Comparison of ENCODE assay signal across 25 cellular contexts in genomic region chr6:34556493-34556892, GRCh38. TPM values are rescaled to one million over a fixed set of nuclear protein-coding genes. Genes with fewer than 3 reads are reported as not detected.
A peak's percentile ranks its signal among the peaks of the same experiment; 100 is the strongest.
DNase-seq lines count a peak whose midpoint lies in the region; ATAC-seq and TF ChIP-seq lines count a peak whose summit lies in the region.
"Had no signal": no experiment of that assay in that cellular context is flagged by ENCODE, and none has a peak within 500 bp of the region (broad histone marks: within the 10 kb centered on the region; RNA-seq: fewer than 3 reads in every experiment).

No MANE protein-coding gene starts in this region.

- H3K36me3 Mint-ChIP-seq in Calu3 (ENCODE audit: insufficient read depth, unreplicated experiment), result no peaks in the 10 kb centered on the region
- H3K36me3 Mint-ChIP-seq: T-cell had no signal

- H2BK15ac ChIP-seq in neuronal stem cell (ENCODE audit: low read length), result no peak overlapping the region

- POLR2A ChIA-PET in PC-9 (lab: Charles Lee; ENCODE audit: unreplicated experiment), result interaction anchor here (0.6 to 0.7 kb wide), 2 partner anchors 29 to 309 kb away, joined by 5 to 11 read pairs; no protein-coding TSS in a partner anchor

- BruUV-seq in Calu3 (replicated peaks; lab: Mats Ljungman, UMichigan) (no TSS peak), PC-9 (replicated peaks; lab: Mats Ljungman, UMichigan) (no TSS peak)

- H3K36me3 ChIP-seq in PC-9 (ENCODE audit: low read depth), result no peaks in the 10 kb centered on the region
- H3K36me3 ChIP-seq in neuronal stem cell (replicated peaks in 1 of 2; ENCODE audit: control insufficient read depth in 2 of 2, insufficient read depth in 2 of 2, low read length in 2 of 2), result no peaks in the 10 kb centered on the region

- no CpG with 5 or more reads among the region's 9 CpGs for WGBS in neuronal stem cell (ENCODE audit: extremely low coverage in 2 of 2, insufficient read length in 2 of 2, insufficient replicate concordance in 1 of 2), 2 donors

- no peak overlapping the region for H2AFZ ChIP-seq in PC-9
- H2AFZ ChIP-seq in neuronal stem cell (ENCODE audit: low read length), result no peak overlapping the region

- H3K18ac ChIP-seq in neuronal stem cell (ENCODE audit: low read length), result no peak overlapping the region

- H2BK120ac ChIP-seq in neuronal stem cell (ENCODE audit: low read depth, low read length), result no peak overlapping the region

- peaks cover 16% of the 10 kb centered on the region; the same call in 1 of the 2 replicates for H3F3A ChIP-seq in PC-9 (ENCODE audit: insufficient read depth, low read depth)

- H3K79me1 ChIP-seq in neuronal stem cell (ENCODE audit: low read depth, low read length), result no peaks in the 10 kb centered on the region

- no peak for TF ChIP-seq CTCF in Calu3 (IDR thresholded peaks at IDR 0.05; ENCODE audit: unreplicated experiment)
- no peak for TF ChIP-seq CTCF in PC-9 (conservative IDR thresholded peaks at IDR 0.05)

- H4K20me1 ChIP-seq in PC-9 (ENCODE audit: insufficient read depth), result no peaks in the 10 kb centered on the region

- no peak overlapping the region for H3K14ac ChIP-seq in neuronal stem cell (ENCODE audit: low read length)

- no peaks in the 10 kb centered on the region for H3K9me3 Mint-ChIP-seq in Calu3 (ENCODE audit: low read depth, unreplicated experiment)
- H3K9me3 Mint-ChIP-seq: CD4-positive, alpha-beta T cell had no signal

- no peak overlapping the region for H3K27ac ChIP-seq in PC-9
- peak overlapping the region; percentile 68 for H3K27ac ChIP-seq in epithelial cell of prostate
- H3K27ac ChIP-seq in neuronal stem cell (replicated peaks; ENCODE audit: low read length), result no peak overlapping the region
- H3K27ac ChIP-seq: KMS-11 had no signal

- H3K23ac ChIP-seq in neuronal stem cell (ENCODE audit: low read depth, low read length, poor library complexity), result peak overlapping the region; percentile 18

- peaks cover 47% of the 10 kb centered on the region for H3K4me1 ChIP-seq in PC-9 (replicated peaks; ENCODE audit: insufficient read depth)
- H3K4me1 ChIP-seq in neuronal stem cell (ENCODE audit: control insufficient read depth in 2 of 2, insufficient read depth in 1 of 2, low read depth in 1 of 2, low read length in 2 of 2), result peaks cover 9 to 18% of the 10 kb centered on the region in 2 donors

- H3K9ac ChIP-seq in neuronal stem cell (ENCODE audit: low read depth, low read length, poor library complexity), result no peak overlapping the region
- H3K9ac ChIP-seq: KMS-11 had no signal

- no peak overlapping the region for H4K91ac ChIP-seq in neuronal stem cell (ENCODE audit: low read depth, low read length, poor library complexity)

- ATAC-seq in HG03354 (IDR thresholded peaks at IDR 0.05; ENCODE audit: poor library complexity, severe bottlenecking, unreplicated experiment), result no peak
- ATAC-seq: T-cell had no signal

- no peaks in the 10 kb centered on the region for H3K27me3 ChIP-seq in PC-9 (ENCODE audit: insufficient read depth, low read depth)
- peaks cover 0 to 8% (median 0%) of the 10 kb centered on the region in 3 experiments for H3K27me3 ChIP-seq in neuronal stem cell (ENCODE audit: control insufficient read depth in 3 of 3, insufficient read depth in 3 of 3, low read depth in 1 of 3, low read length in 3 of 3)

- intact Hi-C loops in Calu3 (cut with micrococcal nuclease; ENCODE audit: unreplicated experiment) (no loop called here), PC-9 (cut with micrococcal nuclease; ENCODE audit: unreplicated experiment) (no loop called here)

- peak overlapping the region; percentile 77 for H3K4me2 ChIP-seq in PC-9
- no peak overlapping the region for H3K4me2 ChIP-seq in neuronal stem cell (ENCODE audit: insufficient read depth, low read length, poor library complexity, severe bottlenecking)
- H3K4me2 ChIP-seq: KMS-11 had no signal

- CTCF ChIA-PET in Calu3 (lab: Charles Lee), result interaction anchor here (0.6 to 2.9 kb wide), 6 partner anchors 10 to 52 kb away, joined by 3 to 27 read pairs (median 4); no protein-coding TSS in a partner anchor
- CTCF ChIA-PET in PC-9 (lab: Charles Lee), result interaction anchor here (0.5 kb wide), 1 partner anchor 11 kb away, joined by 3 read pairs; no protein-coding TSS in a partner anchor

- no peak overlapping the region for H4K8ac ChIP-seq in neuronal stem cell (ENCODE audit: low read depth, low read length)

- no peaks in the 10 kb centered on the region for H3K9me2 ChIP-seq in PC-9 (ENCODE audit: insufficient read depth)

- H3K9me3 ChIP-seq in PC-9 (ENCODE audit: insufficient read depth, low read depth) (peaks cover 4% of the 10 kb centered on the region; the same call in 1 of the 2 replicates), neuronal stem cell (replicated peaks in 1 of 2; ENCODE audit: control insufficient read depth in 2 of 2, insufficient read depth in 1 of 2, low read depth in 1 of 2, low read length in 2 of 2) (peaks cover 0 to 5% of the 10 kb centered on the region in 2 donors)

- peak overlapping the region; percentile 64 for H3K4me3 Mint-ChIP-seq in Calu3 (ENCODE audit: low read depth, unreplicated experiment)
- H3K4me3 Mint-ChIP-seq: CD4-positive, alpha-beta T cell; T-cell had no signal

- H3K4me3 ChIP-seq in PC-9 (peak overlapping the region; percentile 50), neuronal stem cell (ENCODE audit: low read length in 2 of 2) (no peak overlapping the region)

- peaks cover 59% of the 10 kb centered on the region for H3K4me1 Mint-ChIP-seq in Calu3 (ENCODE audit: low read depth, unreplicated experiment)

- peak overlapping the region; percentile 8 for H3K27ac Mint-ChIP-seq in Calu3 (ENCODE audit: unreplicated experiment)
- H3K27ac Mint-ChIP-seq: CD4-positive, alpha-beta T cell; T-cell had no signal

- no peak overlapping the region for H2BK12ac ChIP-seq in neuronal stem cell (ENCODE audit: low read length)

- H3K27me3 Mint-ChIP-seq in Calu3 (ENCODE audit: unreplicated experiment), result no peaks in the 10 kb centered on the region
- H3K27me3 Mint-ChIP-seq: CD4-positive, alpha-beta T cell had no signal

- H2BK5ac ChIP-seq in neuronal stem cell (ENCODE audit: low read length), result no peak overlapping the region

- H2AK5ac ChIP-seq in neuronal stem cell (ENCODE audit: low read depth, low read length), result no peak overlapping the region

- in situ Hi-C loops in ACHN (cut with HindIII; ENCODE audit: low pct_ligation_motif_present, low pct_unique_long_range_greater_than_20kb, low sequenced_read_pairs), result no loop called here

- H3K79me2 ChIP-seq in PC-9 (ENCODE audit: low read depth), result no peaks in the 10 kb centered on the region

- H3K4ac ChIP-seq in neuronal stem cell (ENCODE audit: low read length), result no peak overlapping the region

- no peak for DNase-seq in Calu3
- DNase-seq in PC-9, result no peak
- no peak for DNase-seq in epithelial cell of prostate (ENCODE audit: low read depth, low spot score)
- DNase-seq in neuronal stem cell (ENCODE audit: low spot score), result no peak
- no peak for DNase-seq in ACHN
- no peak for DNase-seq in occipital lobe (lab: John Stamatoyannopoulos, UW)
- no peak for DNase-seq in activated effector memory CD4-positive, alpha-beta T cell treated with Interleukin-2 at 50 U/mL for 16 hours
- DNase-seq: CD4-positive, alpha-beta T cell; NCI-H1092; NCI-H1417 treated with DMSO at 0.1 percent for 48 hours; NCI-H1694 treated with DMSO at 0.1 percent for 48 hours; NCI-H2081; NCI-H226; NCI-H510A; NCI-H774; NK-92 treated with Interleukin-12 subunit alpha and Interleukin-12 subunit beta, amount 100 ng/mL, for 24 hours; RPMI8226; SHP77; T-cell had no signal

RNA-seq across cellular contexts. Expression of gene SPDEF, which starts 0.4 kb away (rescaled TPM):
- 6.3 and 7.9 TPM in 2 replicates for total RNA-seq in Calu3 (2022)
- total RNA-seq in PC-9 (2021), result 0.85 and 1.4 TPM in 2 replicates
- 0.18 TPM for polyA plus RNA-seq in neuronal stem cell (2013, experiment 1 of 2)
- 0.18 TPM for polyA plus RNA-seq in neuronal stem cell (2013, experiment 2 of 2)
- total RNA-seq in occipital lobe, result not detected
- total RNA-seq: Daoy, G401, SK-MEL-5 had no signal
- polyA plus RNA-seq: BJ had no signal
